ENCODE assay signal across 8 cellular contexts in the genomic region with DNA sequence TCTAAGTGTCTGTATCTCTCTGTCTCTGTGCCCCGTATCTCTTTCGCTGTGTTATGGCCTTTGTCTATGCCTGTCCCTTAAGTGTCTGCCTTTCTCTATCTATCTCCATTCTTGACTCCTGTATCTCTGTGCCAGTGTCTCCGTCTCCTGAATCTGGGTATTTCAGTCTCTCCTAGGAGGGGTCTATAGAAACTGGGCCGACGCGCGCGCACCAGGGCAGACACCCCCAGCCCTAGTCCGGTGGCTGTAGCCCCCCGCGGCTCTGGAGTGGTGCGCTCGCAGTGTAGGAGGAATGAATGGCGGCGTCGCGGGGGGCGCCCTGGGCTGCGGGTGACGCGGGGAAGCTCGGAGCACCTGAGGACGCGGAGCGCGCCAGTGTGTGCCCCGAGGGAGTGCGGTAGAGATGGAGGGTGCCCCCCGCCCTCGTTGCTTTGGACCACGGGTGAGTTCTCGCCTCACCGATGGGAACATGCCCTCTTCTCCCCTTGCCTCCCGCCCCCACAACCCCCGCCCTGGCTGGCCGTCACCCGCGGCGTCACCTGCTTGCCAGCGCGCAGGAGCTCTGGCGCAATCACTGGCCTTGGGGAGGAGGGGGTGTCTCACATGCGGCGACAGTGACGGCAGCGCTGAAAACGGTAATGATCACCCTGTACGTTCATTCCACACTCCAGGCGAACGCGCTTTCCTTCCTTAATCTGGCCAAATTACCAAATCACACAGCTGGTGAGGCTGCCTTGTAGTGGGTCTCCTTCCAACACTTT. TPM values are rescaled to one million over a fixed set of nuclear protein-coding genes. Genes with fewer than 3 reads are reported as not detected.
DNase-seq lines count a peak whose midpoint lies in the region; ATAC-seq and TF ChIP-seq lines count a peak whose summit lies in the region.

No MANE protein-coding gene starts in this region.

- no peaks in the 10 kb centered on the region for H3K36me3 ChIP-seq in ovary

- TF ChIP-seq EP300 in ovary (IDR thresholded peaks at IDR 0.05): no peak

- peak; percentile 51 for DNase-seq in D341Med (ENCODE audit: low spot score)
- DNase-seq in NCI-H1092 treated with DMSO at 0.1 percent for 48 hours (lab: John Stamatoyannopoulos, UW): peak; percentile 70
- DNase-seq in activated CD4-positive, alpha-beta T cell treated with anti-CD3 and anti-CD28 coated beads, Interleukin-2, amount 10 ng/mL, durations not matched to agents 7 days and 5 days: no peak
- peak; percentile 39 for DNase-seq in glutamatergic neuron
- no peak for DNase-seq in stimulated activated naive B cell treated with anti-CD40 and anti-IgM and Interleukin-4, amounts not matched to agents 10 μg/mL and 1 μg/mL and 100 μg/mL, for 72 hours
- no peak for DNase-seq in ovary
- DNase-seq in head of caudate nucleus: no peak

- H3K4me3 Mint-ChIP-seq in activated CD4-positive, alpha-beta T cell treated with anti-CD3 and anti-CD28 coated beads, Interleukin-2, amount 10 ng/mL, durations not matched to agents 7 days and 5 days: peak overlapping the region; percentile 78
- peak overlapping the region; percentile 91 for H3K4me3 Mint-ChIP-seq in glutamatergic neuron (ENCODE audit: unreplicated experiment)
- H3K4me3 Mint-ChIP-seq in stimulated activated naive B cell treated with anti-CD40 and anti-IgM and Interleukin-4, amounts not matched to agents 10 μg/mL and 1 μg/mL and 100 μg/mL, for 72 hours: peak overlapping the region; percentile 67 to 72

- peaks cover 47% of the 10 kb centered on the region for H3K27me3 Mint-ChIP-seq in activated CD4-positive, alpha-beta T cell treated with anti-CD3 and anti-CD28 coated beads, Interleukin-2, amount 10 ng/mL, durations not matched to agents 7 days and 5 days
- H3K27me3 Mint-ChIP-seq in glutamatergic neuron (ENCODE audit: unreplicated experiment): peaks cover 29% of the 10 kb centered on the region
- H3K27me3 Mint-ChIP-seq in stimulated activated naive B cell treated with anti-CD40 and anti-IgM and Interleukin-4, amounts not matched to agents 10 μg/mL and 1 μg/mL and 100 μg/mL, for 72 hours: peaks cover 45 to 74% of the 10 kb centered on the region in 2 donors

- peaks cover 13% of the 10 kb centered on the region for H3K4me1 ChIP-seq in ovary (ENCODE audit: insufficient read depth)

- POLR2A ChIA-PET in activated CD4-positive, alpha-beta T cell treated with anti-CD3 and anti-CD28 coated beads, Interleukin-2, amount 10 ng/mL, durations not matched to agents 7 days and 5 days (lab: Charles Lee): interaction anchor here (0.7 kb wide), 1 partner anchor 59 kb away, joined by 4 read pairs; no protein-coding TSS in a partner anchor

- peaks cover 20% of the 10 kb centered on the region for H3K4me1 Mint-ChIP-seq in activated CD4-positive, alpha-beta T cell treated with anti-CD3 and anti-CD28 coated beads, Interleukin-2, amount 10 ng/mL, durations not matched to agents 7 days and 5 days
- H3K4me1 Mint-ChIP-seq in glutamatergic neuron (ENCODE audit: low read depth, unreplicated experiment): peaks cover 6% of the 10 kb centered on the region
- peaks cover 17 to 18% of the 10 kb centered on the region in 2 donors for H3K4me1 Mint-ChIP-seq in stimulated activated naive B cell treated with anti-CD40 and anti-IgM and Interleukin-4, amounts not matched to agents 10 μg/mL and 1 μg/mL and 100 μg/mL, for 72 hours

- H3K9me3 ChIP-seq in ovary: no peaks in the 10 kb centered on the region

- CTCF ChIA-PET in activated CD4-positive, alpha-beta T cell treated with anti-CD3 and anti-CD28 coated beads, Interleukin-2, amount 10 ng/mL, durations not matched to agents 7 days and 5 days (lab: Charles Lee): interaction anchor here (1.2 to 1.8 kb wide), 2 partner anchors 11 to 13 kb away, joined by 4 to 5 read pairs; partner anchors contain the start of gene EEF1AKMT4

- no peak overlapping the region for H3K27ac Mint-ChIP-seq in activated CD4-positive, alpha-beta T cell treated with anti-CD3 and anti-CD28 coated beads, Interleukin-2, amount 10 ng/mL, durations not matched to agents 7 days and 5 days
- H3K27ac Mint-ChIP-seq in glutamatergic neuron (ENCODE audit: unreplicated experiment): peak overlapping the region; percentile 25
- H3K27ac Mint-ChIP-seq in stimulated activated naive B cell treated with anti-CD40 and anti-IgM and Interleukin-4, amounts not matched to agents 10 μg/mL and 1 μg/mL and 100 μg/mL, for 72 hours: no peak overlapping the region

- peaks cover 5% of the 10 kb centered on the region for H3K27me3 ChIP-seq in ovary

- peaks cover 6% of the 10 kb centered on the region for H3K36me3 Mint-ChIP-seq in activated CD4-positive, alpha-beta T cell treated with anti-CD3 and anti-CD28 coated beads, Interleukin-2, amount 10 ng/mL, durations not matched to agents 7 days and 5 days (ENCODE audit: low read depth)
- H3K36me3 Mint-ChIP-seq in glutamatergic neuron (ENCODE audit: unreplicated experiment): peaks cover 5% of the 10 kb centered on the region
- peaks cover 9 to 23% of the 10 kb centered on the region in 2 donors for H3K36me3 Mint-ChIP-seq in stimulated activated naive B cell treated with anti-CD40 and anti-IgM and Interleukin-4, amounts not matched to agents 10 μg/mL and 1 μg/mL and 100 μg/mL, for 72 hours

- H3K9me3 Mint-ChIP-seq in activated CD4-positive, alpha-beta T cell treated with anti-CD3 and anti-CD28 coated beads, Interleukin-2, amount 10 ng/mL, durations not matched to agents 7 days and 5 days: no peaks in the 10 kb centered on the region
- H3K9me3 Mint-ChIP-seq in glutamatergic neuron (ENCODE audit: unreplicated experiment): peaks cover 21% of the 10 kb centered on the region
- peaks cover 3% of the 10 kb centered on the region in 2 donors for H3K9me3 Mint-ChIP-seq in stimulated activated naive B cell treated with anti-CD40 and anti-IgM and Interleukin-4, amounts not matched to agents 10 μg/mL and 1 μg/mL and 100 μg/mL, for 72 hours

- ATAC-seq in stimulated activated naive B cell treated with anti-CD40 and anti-IgM and Interleukin-4, amounts not matched to agents 10 μg/mL and 1 μg/mL and 100 μg/mL, for 72 hours (replicated peaks): peak; percentile 4 to 10
- no peak for ATAC-seq in HG02973 (IDR thresholded peaks at IDR 0.05; ENCODE audit: unreplicated experiment)

- 1 to 3% (median 2%) methylated on average over 50 to 51 of the region's 51 CpGs for WGBS in ovary, 3 donors

- no peak for TF ChIP-seq POLR2A in ovary (IDR thresholded peaks at IDR 0.05)

- TF ChIP-seq CTCF in glutamatergic neuron (IDR thresholded peaks at IDR 0.05; ENCODE audit: partially characterized antibody, unreplicated experiment): no peak
- TF ChIP-seq CTCF in ovary (IDR thresholded peaks at IDR 0.05): no peak

- H3K27ac ChIP-seq in ovary: no peak overlapping the region

- intact Hi-C loops in ovary (cut with DNase I): no loop called here
- intact Hi-C loops in head of caudate nucleus (cut with DNase I): no loop called here

- H3K4me3 ChIP-seq in ovary: no peak overlapping the region

RNA-seq across cellular contexts. Expression of gene CAMK2N2, which starts 1.0 kb away (rescaled TPM):
- total RNA-seq in activated CD4-positive, alpha-beta T cell treated with anti-CD3 and anti-CD28 coated beads, Interleukin-2, amount 10 ng/mL, durations not matched to agents 7 days and 5 days: not detected
- total RNA-seq in glutamatergic neuron (ENCODE audit: unreplicated experiment) (14.8 TPM), ovary (under 1 TPM in 2 of 7 donors, not detected in 5; 0.23 to 0.26 TPM)
- polyA plus RNA-seq in ovary: under 1 TPM; 0.08 to 0.13 TPM

RNA-seq across cellular contexts. Expression of gene EEF1AKMT4, which starts 12.9 kb away (rescaled TPM):
- total RNA-seq in activated CD4-positive, alpha-beta T cell treated with anti-CD3 and anti-CD28 coated beads, Interleukin-2, amount 10 ng/mL, durations not matched to agents 7 days and 5 days: 1 to 10 TPM; 4.2 to 4.7 TPM
- total RNA-seq in glutamatergic neuron (ENCODE audit: unreplicated experiment) (1.7 TPM), ovary (1 to 10 TPM; 1.6 to 3.3 (median 2.1) TPM)
- 1 to 10 TPM in 1 of 2 donors, under 1 TPM in 1; 0.87 to 1.2 TPM for polyA plus RNA-seq in ovary

RNA-seq across cellular contexts. Expression of gene ECE2, which starts 13.5 kb away (rescaled TPM):
- not detected for total RNA-seq in activated CD4-positive, alpha-beta T cell treated with anti-CD3 and anti-CD28 coated beads, Interleukin-2, amount 10 ng/mL, durations not matched to agents 7 days and 5 days
- 1.6 TPM for total RNA-seq in glutamatergic neuron (ENCODE audit: unreplicated experiment)
- total RNA-seq in ovary: not detected
- polyA plus RNA-seq in ovary: under 1 TPM in 1 of 2 donors, not detected in 1; 0.43 TPM

RNA-seq across cellular contexts. Expression of gene ALG3, which starts 13.6 kb away (rescaled TPM):
- total RNA-seq in activated CD4-positive, alpha-beta T cell treated with anti-CD3 and anti-CD28 coated beads, Interleukin-2, amount 10 ng/mL, durations not matched to agents 7 days and 5 days: 10 to 100 TPM; 43.2 to 45.7 TPM
- 26.5 TPM for total RNA-seq in glutamatergic neuron (ENCODE audit: unreplicated experiment)
- total RNA-seq in ovary: 10 to 100 TPM; 20.0 to 42.0 (median 23.0) TPM
- polyA plus RNA-seq in ovary: 10 to 100 TPM; 17.8 to 25.4 TPM

RNA-seq across cellular contexts. Expression of gene VWA5B2, which starts 33.0 kb away (rescaled TPM):
- not detected for total RNA-seq in activated CD4-positive, alpha-beta T cell treated with anti-CD3 and anti-CD28 coated beads, Interleukin-2, amount 10 ng/mL, durations not matched to agents 7 days and 5 days
- total RNA-seq in glutamatergic neuron (ENCODE audit: unreplicated experiment) (56.5 TPM), ovary (1 to 10 TPM in 1 of 7 donors, under 1 TPM in 5, not detected in 1; 0.24 to 5.9 (median 0.64) TPM)
- polyA plus RNA-seq in ovary: under 1 TPM; 0.15 to 0.36 TPM

Comparison
In these comparisons a context has a peak if more than half of its experiments do, and no peak if none do; other contexts are left out.
1. DNase-seq: peak in D341Med (single experiment), NCI-H1092 treated with DMSO at 0.1 percent for 48 hours (single experiment) and glutamatergic neuron (single experiment); none in activated CD4-positive, alpha-beta T cell treated with anti-CD3 and anti-CD28 coated beads, Interleukin-2, amount 10 ng/mL, durations not matched to agents 7 days and 5 days (single experiment), stimulated activated naive B cell treated with anti-CD40 and anti-IgM and Interleukin-4, amounts not matched to agents 10 μg/mL and 1 μg/mL and 100 μg/mL, for 72 hours (single experiment), ovary (0 of 5) and head of caudate nucleus (0 of 42).
2. RNA of gene CAMK2N2, which starts 1.0 kb away (total RNA-seq): 14.8 TPM in glutamatergic neuron (single experiment); not detected in activated CD4-positive, alpha-beta T cell treated with anti-CD3 and anti-CD28 coated beads, Interleukin-2, amount 10 ng/mL, durations not matched to agents 7 days and 5 days and 0.23 to 0.26 TPM in ovary; every median in the first group is over 10 times any median in the second.
3. Peak in every context shown above with its lines, with median percentiles within 50 percentile points of each other: H3K4me3 Mint-ChIP-seq.